1 cellular context compared by ENCODE assay signal in the genomic region with DNA sequence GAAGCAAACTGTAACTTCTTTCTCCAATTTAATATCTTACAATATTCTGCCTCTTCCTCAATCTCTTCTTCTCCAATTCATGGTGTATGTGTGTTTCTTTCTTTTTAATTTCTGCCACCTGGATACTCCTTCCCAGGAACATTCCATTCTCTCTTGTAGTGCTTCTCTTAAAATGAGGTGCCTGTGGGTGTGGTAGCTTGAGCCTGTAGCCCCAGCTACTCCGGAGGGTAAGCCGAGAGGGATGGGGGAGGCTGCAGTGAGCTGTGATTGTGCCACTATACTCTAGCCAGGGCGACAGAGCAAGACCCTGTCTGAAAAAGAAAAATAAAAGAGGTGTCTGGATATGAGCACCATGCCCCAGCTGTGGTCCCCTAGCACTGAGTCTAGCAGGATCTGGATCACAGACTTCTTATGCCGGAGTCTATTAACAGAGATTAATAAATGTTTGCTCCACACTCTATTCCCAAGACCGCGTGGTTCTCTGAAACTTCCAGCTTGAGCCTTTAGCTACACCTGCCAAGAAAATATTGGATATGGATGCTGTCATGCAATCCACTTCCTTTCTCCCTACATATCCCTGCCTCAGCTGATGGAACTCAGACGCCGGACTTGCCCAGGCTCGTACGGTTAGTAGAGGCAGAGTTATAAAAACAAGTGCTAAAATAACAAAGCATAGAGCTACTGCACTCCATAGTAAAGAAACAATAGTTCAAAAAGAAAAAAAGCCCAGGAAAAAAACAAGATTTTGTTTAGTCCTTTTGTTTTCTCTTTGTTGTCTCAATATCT.
TF ChIP-seq lines count a peak whose summit lies in the region.

No MANE protein-coding gene starts in this region.

TF ChIP-seq in HEK293, 187 proteins besides CTCF, POLR2A, EP300 and RAD21 (continued from another document):
- TF ChIP-seq, protein P1, sequence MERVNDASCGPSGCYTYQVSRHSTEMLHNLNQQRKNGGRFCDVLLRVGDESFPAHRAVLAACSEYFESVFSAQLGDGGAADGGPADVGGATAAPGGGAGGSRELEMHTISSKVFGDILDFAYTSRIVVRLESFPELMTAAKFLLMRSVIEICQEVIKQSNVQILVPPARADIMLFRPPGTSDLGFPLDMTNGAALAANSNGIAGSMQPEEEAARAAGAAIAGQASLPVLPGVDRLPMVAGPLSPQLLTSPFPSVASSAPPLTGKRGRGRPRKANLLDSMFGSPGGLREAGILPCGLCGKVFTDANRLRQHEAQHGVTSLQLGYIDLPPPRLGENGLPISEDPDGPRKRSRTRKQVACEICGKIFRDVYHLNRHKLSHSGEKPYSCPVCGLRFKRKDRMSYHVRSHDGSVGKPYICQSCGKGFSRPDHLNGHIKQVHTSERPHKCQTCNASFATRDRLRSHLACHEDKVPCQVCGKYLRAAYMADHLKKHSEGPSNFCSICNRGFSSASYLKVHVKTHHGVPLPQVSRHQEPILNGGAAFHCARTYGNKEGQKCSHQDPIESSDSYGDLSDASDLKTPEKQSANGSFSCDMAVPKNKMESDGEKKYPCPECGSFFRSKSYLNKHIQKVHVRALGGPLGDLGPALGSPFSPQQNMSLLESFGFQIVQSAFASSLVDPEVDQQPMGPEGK (tag by site-specific recombination; IDR thresholded peaks at IDR 0.05), result no peak
- 0 out of 2 replicates have a peak, but pooled peaks have one; percentile 27 for TF ChIP-seq ZNF121 (tag by site-specific recombination; IDR thresholded peaks at IDR 0.05)
- TF ChIP-seq ZNF670 (tag by site-specific recombination; IDR thresholded peaks at IDR 0.05; ENCODE audit: low read depth), result no peak
- TF ChIP-seq, protein P2, sequence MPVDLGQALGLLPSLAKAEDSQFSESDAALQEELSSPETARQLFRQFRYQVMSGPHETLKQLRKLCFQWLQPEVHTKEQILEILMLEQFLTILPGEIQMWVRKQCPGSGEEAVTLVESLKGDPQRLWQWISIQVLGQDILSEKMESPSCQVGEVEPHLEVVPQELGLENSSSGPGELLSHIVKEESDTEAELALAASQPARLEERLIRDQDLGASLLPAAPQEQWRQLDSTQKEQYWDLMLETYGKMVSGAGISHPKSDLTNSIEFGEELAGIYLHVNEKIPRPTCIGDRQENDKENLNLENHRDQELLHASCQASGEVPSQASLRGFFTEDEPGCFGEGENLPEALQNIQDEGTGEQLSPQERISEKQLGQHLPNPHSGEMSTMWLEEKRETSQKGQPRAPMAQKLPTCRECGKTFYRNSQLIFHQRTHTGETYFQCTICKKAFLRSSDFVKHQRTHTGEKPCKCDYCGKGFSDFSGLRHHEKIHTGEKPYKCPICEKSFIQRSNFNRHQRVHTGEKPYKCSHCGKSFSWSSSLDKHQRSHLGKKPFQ (tag by site-specific recombination; IDR thresholded peaks at IDR 0.05), result no peak
- no peak for TF ChIP-seq ZNF37A (tag by site-specific recombination; IDR thresholded peaks at IDR 0.05)
- no peak for TF ChIP-seq ZNF16 (tag by site-specific recombination; IDR thresholded peaks at IDR 0.05; ENCODE audit: low read depth)
- TF ChIP-seq ZNF302 (tag by site-specific recombination; IDR thresholded peaks at IDR 0.05; ENCODE audit: low read depth), result no peak
- TF ChIP-seq ZBTB20 (tag by site-specific recombination; IDR thresholded peaks at IDR 0.05), result no peak
- no peak for TF ChIP-seq ZNF544 (tag by site-specific recombination; IDR thresholded peaks at IDR 0.05)
- peak; percentile 91 for TF ChIP-seq ZNF600 (tag by site-specific recombination; IDR thresholded peaks at IDR 0.05)
- TF ChIP-seq, protein P3, sequence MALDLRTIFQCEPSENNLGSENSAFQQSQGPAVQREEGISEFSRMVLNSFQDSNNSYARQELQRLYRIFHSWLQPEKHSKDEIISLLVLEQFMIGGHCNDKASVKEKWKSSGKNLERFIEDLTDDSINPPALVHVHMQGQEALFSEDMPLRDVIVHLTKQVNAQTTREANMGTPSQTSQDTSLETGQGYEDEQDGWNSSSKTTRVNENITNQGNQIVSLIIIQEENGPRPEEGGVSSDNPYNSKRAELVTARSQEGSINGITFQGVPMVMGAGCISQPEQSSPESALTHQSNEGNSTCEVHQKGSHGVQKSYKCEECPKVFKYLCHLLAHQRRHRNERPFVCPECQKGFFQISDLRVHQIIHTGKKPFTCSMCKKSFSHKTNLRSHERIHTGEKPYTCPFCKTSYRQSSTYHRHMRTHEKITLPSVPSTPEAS (tag by site-specific recombination; IDR thresholded peaks at IDR 0.05), result no peak
- TF ChIP-seq, protein P4, sequence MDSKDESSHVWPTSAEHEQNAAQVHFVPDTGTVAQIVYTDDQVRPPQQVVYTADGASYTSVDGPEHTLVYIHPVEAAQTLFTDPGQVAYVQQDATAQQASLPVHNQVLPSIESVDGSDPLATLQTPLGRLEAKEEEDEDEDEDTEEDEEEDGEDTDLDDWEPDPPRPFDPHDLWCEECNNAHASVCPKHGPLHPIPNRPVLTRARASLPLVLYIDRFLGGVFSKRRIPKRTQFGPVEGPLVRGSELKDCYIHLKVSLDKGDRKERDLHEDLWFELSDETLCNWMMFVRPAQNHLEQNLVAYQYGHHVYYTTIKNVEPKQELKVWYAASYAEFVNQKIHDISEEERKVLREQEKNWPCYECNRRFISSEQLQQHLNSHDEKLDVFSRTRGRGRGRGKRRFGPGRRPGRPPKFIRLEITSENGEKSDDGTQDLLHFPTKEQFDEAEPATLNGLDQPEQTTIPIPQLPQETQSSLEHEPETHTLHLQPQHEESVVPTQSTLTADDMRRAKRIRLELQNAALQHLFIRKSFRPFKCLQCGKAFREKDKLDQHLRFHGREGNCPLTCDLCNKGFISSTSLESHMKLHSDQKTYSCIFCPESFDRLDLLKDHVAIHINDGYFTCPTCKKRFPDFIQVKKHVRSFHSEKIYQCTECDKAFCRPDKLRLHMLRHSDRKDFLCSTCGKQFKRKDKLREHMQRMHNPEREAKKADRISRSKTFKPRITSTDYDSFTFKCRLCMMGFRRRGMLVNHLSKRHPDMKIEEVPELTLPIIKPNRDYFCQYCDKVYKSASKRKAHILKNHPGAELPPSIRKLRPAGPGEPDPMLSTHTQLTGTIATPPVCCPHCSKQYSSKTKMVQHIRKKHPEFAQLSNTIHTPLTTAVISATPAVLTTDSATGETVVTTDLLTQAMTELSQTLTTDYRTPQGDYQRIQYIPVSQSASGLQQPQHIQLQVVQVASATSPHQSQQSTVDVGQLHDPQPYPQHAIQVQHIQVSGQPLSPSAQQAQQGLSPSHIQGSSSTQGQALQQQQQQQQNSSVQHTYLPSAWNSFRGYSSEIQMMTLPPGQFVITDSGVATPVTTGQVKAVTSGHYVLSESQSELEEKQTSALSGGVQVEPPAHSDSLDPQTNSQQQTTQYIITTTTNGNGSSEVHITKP (tag by site-specific recombination; IDR thresholded peaks at IDR 0.05), result peak; percentile 66; the same call in 1 of the 2 replicates
- TF ChIP-seq ZFP3 (tag by site-specific recombination; IDR thresholded peaks at IDR 0.05; ENCODE audit: low read depth), result no peak
- no peak for TF ChIP-seq ZFP41 (tag by site-specific recombination; IDR thresholded peaks at IDR 0.05; ENCODE audit: borderline replicate concordance)
- TF ChIP-seq ZNF664 (tag by site-specific recombination; IDR thresholded peaks at IDR 0.05), result no peak
